ENCODE assay signal across 30 cellular contexts in genomic region chr12:14164266-14164665, GRCh38.
"Had no signal": no experiment of that assay in that cellular context is flagged by ENCODE, and none has a peak within 500 bp of the region (broad histone marks: within the 10 kb centered on the region; RNA-seq: fewer than 3 reads in every experiment).

No MANE protein-coding gene starts in this region.

- H3K9me3 ChIP-seq: ascending aorta, body of pancreas, SJSA1 had no signal

- H3K36me3 ChIP-seq: ascending aorta, SJSA1 had no signal

- ATAC-seq: activated naive CD4-positive, alpha-beta T cell treated with anti-CD3 and anti-CD28 coated beads, Interleukin-2, amount 50 U/mL, for 72 hours; activated naive CD8-positive, alpha-beta T cell treated with anti-CD3 and anti-CD28 coated beads, Interleukin-2, amount 50 U/mL, for 24 hours; activated T-cell treated with anti-CD3 and anti-CD28 coated beads, Interleukin-2, amount 50 U/mL, for 4 hours; body of pancreas; PC-3; SK-N-SH treated with all-trans-retinoic acid at 6 μM for 48 hours had no signal

- H3K4me2 ChIP-seq: KMS-11 had no signal

- H3K27ac ChIP-seq: ascending aorta, body of pancreas, KMS-11, SJSA1, VCaP had no signal

- H3K4me3 ChIP-seq: ascending aorta, body of pancreas, SJSA1 had no signal

- H3K4me1 ChIP-seq: ascending aorta, body of pancreas, SJSA1 had no signal

- DNase-seq: activated CD4-positive, alpha-beta memory T cell treated with anti-CD3 and anti-CD28 coated beads for 36 hours; activated CD4-positive, alpha-beta T cell treated with anti-CD3 and anti-CD28 coated beads, Interleukin-2, amount 10 ng/mL, durations not matched to agents 7 days and 5 days; activated CD4-positive, CD25-positive, alpha-beta regulatory T cell; activated CD8-positive, alpha-beta memory T cell treated with anti-CD3 and anti-CD28 coated beads for 24 hours; activated effector memory CD4-positive, alpha-beta T cell treated with anti-CD3 and anti-CD28 coated beads, Interleukin-2, amount 50 U/mL, for 16 hours; activated naive CD4-positive, alpha-beta T cell treated with Interleukin-2 at 50 U/mL for 16 hours; activated naive CD8-positive, alpha-beta T cell treated with anti-CD3 and anti-CD28 coated beads, Interleukin-2, amount 50 U/mL, for 24 hours; activated T-cell treated with anti-CD3 and anti-CD28 coated beads, Interleukin-2, amount 50 U/mL, for 4 hours; amniotic stem cell; body of pancreas; MM.1S; NCI-H1105; NCI-H1436; NCI-H1694 treated with DMSO at 0.1 percent for 48 hours; NCI-H2029 treated with DMSO at 0.1 percent for 48 hours; NCI-H345; NCI-H510A; NCI-H526 treated with DMSO at 0.1 percent for 48 hours; NCI-H82; PC-3; SHP77; SW 1271 had no signal

- FAIRE-seq: RCC 7860, TTC549 had no signal

- H3K27me3 ChIP-seq: ascending aorta, body of pancreas, SJSA1 had no signal

- H3K9ac ChIP-seq: KMS-11 had no signal
